Comparison of ENCODE assay signal across 6 cellular contexts in the genomic region with DNA sequence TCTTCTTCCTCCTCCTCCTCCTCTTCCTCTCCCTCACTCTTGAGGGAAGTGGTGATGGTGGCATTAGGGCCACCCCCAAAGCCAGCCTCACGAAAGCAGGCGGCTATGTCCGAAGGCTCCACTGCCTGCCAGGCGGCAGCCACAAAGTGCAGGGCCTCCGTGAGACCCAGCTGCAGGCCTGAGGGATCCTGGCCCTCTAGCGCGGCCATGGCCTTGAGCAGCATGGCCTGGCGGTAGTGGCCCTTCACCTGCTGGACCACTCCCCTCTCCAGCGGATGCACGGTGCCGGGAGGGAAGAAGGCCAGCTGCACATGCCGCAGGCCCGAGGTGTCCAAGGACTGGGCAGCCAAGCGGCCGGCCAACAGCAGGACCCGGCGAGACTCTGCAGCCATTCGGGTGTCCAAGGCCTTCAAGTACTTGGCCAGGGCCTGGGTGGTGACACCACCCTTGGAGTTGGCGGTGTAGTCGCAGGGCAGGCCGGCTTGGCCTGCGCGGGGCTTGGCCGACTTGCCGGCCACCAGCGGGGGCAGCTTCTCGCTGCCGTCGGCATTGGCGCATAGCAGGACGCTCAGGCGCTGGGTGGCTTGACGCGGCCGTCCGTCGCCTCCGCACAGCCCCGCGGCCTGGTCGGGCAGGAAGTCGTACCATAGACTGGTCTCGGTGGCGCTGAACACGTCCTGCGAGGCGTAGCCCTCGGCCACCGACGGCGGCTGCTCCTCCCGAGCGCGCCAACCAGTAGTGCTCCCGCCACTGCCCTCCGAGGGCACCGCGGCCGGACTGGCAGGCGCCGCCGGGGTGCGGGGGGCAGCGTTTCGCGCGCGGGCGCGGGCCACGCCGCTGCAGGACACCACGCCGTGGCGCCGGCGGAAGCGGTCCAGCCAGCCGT. TPM values are rescaled to one million over a fixed set of nuclear protein-coding genes. Genes with fewer than 3 reads are reported as not detected.
DNase-seq lines count a peak whose midpoint lies in the region; ATAC-seq and TF ChIP-seq lines count a peak whose summit lies in the region.

No MANE protein-coding gene starts in this region.

- peaks cover 21% of the 10 kb centered on the region for H3K36me3 Mint-ChIP-seq in MCF 10A (ENCODE audit: insufficient read depth, unreplicated experiment)

- peaks cover 38 to 44% of the 10 kb centered on the region in 2 experiments for H3K4me1 ChIP-seq in neutrophil (ENCODE audit: control insufficient read depth in 1 of 2, insufficient read depth in 1 of 2, low read depth in 1 of 2, low read length in 1 of 2)

- peak overlapping the region; percentile 46 for H3K4me3 ChIP-seq in HL-60 (replicated peaks; ENCODE audit: insufficient read depth, low read length)
- peak overlapping the region; percentile 58 to 59 for H3K4me3 ChIP-seq in neutrophil (ENCODE audit: low read depth in 1 of 2, low read length in 1 of 2)

- H3K4me3 Mint-ChIP-seq in MCF 10A (ENCODE audit: unreplicated experiment), result peak overlapping the region; percentile 76

- no peak for TF ChIP-seq CTCF in HL-60 (IDR thresholded peaks at IDR 0.05; ENCODE audit: insufficient read depth, low read length)
- no peak for TF ChIP-seq CTCF in MCF 10A (IDR thresholded peaks at IDR 0.05; ENCODE audit: unreplicated experiment)
- TF ChIP-seq CTCF in neutrophil (IDR thresholded peaks at IDR 0.05), result no peak

- no peaks in the 10 kb centered on the region for H3K27me3 Mint-ChIP-seq in MCF 10A (ENCODE audit: insufficient read depth, unreplicated experiment)

- H3K9me3 Mint-ChIP-seq in MCF 10A (ENCODE audit: unreplicated experiment), result no peaks in the 10 kb centered on the region

- no peaks in the 10 kb centered on the region for H3K27me3 ChIP-seq in HL-60 (ENCODE audit: insufficient read depth, poor library complexity, severe bottlenecking)
- H3K27me3 ChIP-seq in neutrophil, result peaks cover 2% of the 10 kb centered on the region

- DNase-seq in HL-60 (ENCODE audit: low read depth in 1 of 2, low spot score in 1 of 2) (no peak), MCF 10A (ENCODE audit: unreplicated experiment) (no peak), NCI-H524 (lab: John Stamatoyannopoulos, UW) (no peak), SKM-1 (lab: John Stamatoyannopoulos, UW; ENCODE audit: unreplicated experiment) (no peak)

- H3K27ac Mint-ChIP-seq in MCF 10A (ENCODE audit: low read depth, unreplicated experiment), result peak overlapping the region; percentile 42

- CTCF ChIA-PET in MCF 10A (lab: Yijun Ruan, JAX), result interaction anchor here (0.5 to 12.0 kb wide), 14 partner anchors 10 to 286 kb away, joined by 3 to 231 read pairs (median 4); partner anchors contain the start of genes ADISSP, AP5S1 and CDC25B

- H3K36me3 ChIP-seq in neutrophil, result no peaks in the 10 kb centered on the region

- no peaks in the 10 kb centered on the region for H3K9me3 ChIP-seq in neutrophil

- intact Hi-C loops in MCF 10A (cut with micrococcal nuclease), result loop anchor here (1.0 to 10.0 kb wide), 3 partner anchors 35 to 289 kb away; partner anchors contain the start of gene AP5S1

- H3K4me1 Mint-ChIP-seq in MCF 10A (ENCODE audit: insufficient read depth, unreplicated experiment), result peaks cover 45% of the 10 kb centered on the region

- BruUV-seq in MCF 10A (replicated peaks; lab: Mats Ljungman, UMichigan), result no TSS peak

- ATAC-seq in HG02884 (IDR thresholded peaks at IDR 0.05; ENCODE audit: unreplicated experiment), result no peak

- POLR2A ChIA-PET in MCF 10A (lab: Yijun Ruan, JAX), result interaction anchor here (0.6 to 5.2 kb wide), 14 partner anchors 10 to 109 kb away, joined by 3 to 61 read pairs (median 8); partner anchors contain the start of genes ADISSP, CDC25B and MAVS

- H3K27ac ChIP-seq in HL-60 (replicated peaks) (no peak overlapping the region), neutrophil (peak overlapping the region; percentile 52)

RNA-seq across cellular contexts. Expression of gene CENPB, which starts 1.1 kb away (rescaled TPM):
- 51.5 and 54.8 TPM in 2 replicates for total RNA-seq in MCF 10A (2022)

RNA-seq across cellular contexts. Expression of gene SPEF1, which starts 4.2 kb away (rescaled TPM):
- 0.32 TPM in 1 of 2 replicates, not detected in the other for total RNA-seq in MCF 10A (2022)

RNA-seq across cellular contexts. Expression of gene CDC25B, which starts 10.6 kb away (rescaled TPM):
- total RNA-seq in MCF 10A (2022), result 134 and 137 TPM in 2 replicates

RNA-seq across cellular contexts. Expression of gene ADISSP, which starts 17.9 kb away (rescaled TPM):
- 37.8 and 58.8 TPM in 2 replicates for total RNA-seq in MCF 10A (2022)

RNA-seq across cellular contexts. Expression of gene AP5S1, which starts 34.9 kb away (rescaled TPM):
- total RNA-seq in MCF 10A (2022), result 15.8 and 19.2 TPM in 2 replicates
